35 cellular contexts compared by ENCODE assay signal in genomic region chr20:37570419-37570818, GRCh38. TPM values are rescaled to one million over a fixed set of nuclear protein-coding genes. Genes with fewer than 3 reads are reported as not detected.
"Had no signal": no experiment of that assay in that cellular context is flagged by ENCODE, and none has a peak within 500 bp of the region (broad histone marks: within the 10 kb centered on the region; RNA-seq: fewer than 3 reads in every experiment).

No MANE protein-coding gene starts in this region.

- H3K27me3 ChIP-seq: adrenal gland, ascending aorta, body of pancreas, cardiac muscle cell had no signal

- DNase-seq: activated effector memory CD4-positive, alpha-beta T cell treated with anti-CD3 and anti-CD28 coated beads, Interleukin-2, amount 50 U/mL, for 16 hours; activated effector memory CD4-positive, alpha-beta T cell treated with Interleukin-2 at 50 U/mL for 16 hours; activated gamma-delta T cell; activated gamma-delta T cell treated with Interleukin-2 at 50 U/mL for 16 hours; activated naive CD4-positive, alpha-beta T cell; activated naive CD4-positive, alpha-beta T cell treated with anti-CD3 and anti-CD28 coated beads for 36 hours; activated naive CD4-positive, alpha-beta T cell treated with anti-CD3 and anti-CD28 coated beads, Interleukin-2, amount 10 ng/mL, durations not matched to agents 7 days and 5 days; activated naive CD4-positive, alpha-beta T cell treated with anti-CD3 and anti-CD28 coated beads, Interleukin-2, amount 50 U/mL, for 16 hours; activated naive CD4-positive, alpha-beta T cell treated with Interleukin-2 at 50 U/mL for 16 hours; activated naive CD8-positive, alpha-beta T cell treated with anti-CD3 and anti-CD28 coated beads for 36 hours; activated naive CD8-positive, alpha-beta T cell treated with anti-CD3 and anti-CD28 coated beads, Interleukin-2, amount 10 ng/mL, durations not matched to agents 7 days and 5 days; activated naive CD8-positive, alpha-beta T cell treated with anti-CD3 and anti-CD28 coated beads, Interleukin-2, amount 50 U/mL, for 24 hours; activated T-cell treated with anti-CD3 and anti-CD28 coated beads, Interleukin-2, amount 50 U/mL, for 1 hour; activated T-cell treated with anti-CD3 and anti-CD28 coated beads, Interleukin-2, amount 50 U/mL, for 24 hours; activated T-cell treated with anti-CD3 and anti-CD28 coated beads, Interleukin-2, amount 50 U/mL, for 4 hours; activated T-cell treated with anti-CD3 and anti-CD28 coated beads, Interleukin-2, amount 50 U/mL, for 48 hours; activated T-cell treated with anti-CD3 and anti-CD28 coated beads, Interleukin-2, amount 50 U/mL, for 72 hours; amniotic stem cell; amygdala; anterior cingulate cortex; aorta; body of pancreas; brain microvascular endothelial cell; caudate nucleus; central memory CD4-positive, alpha-beta T cell; cerebellar nuclear complex had no signal

- H3K9me3 ChIP-seq: adrenal gland, ascending aorta, body of pancreas, breast epithelium had no signal

- ATAC-seq: activated naive CD4-positive, alpha-beta T cell treated with anti-CD3 and anti-CD28 coated beads, Interleukin-2, amount 50 U/mL, for 72 hours; activated naive CD8-positive, alpha-beta T cell treated with anti-CD3 and anti-CD28 coated beads, Interleukin-2, amount 50 U/mL, for 24 hours; activated T-cell treated with anti-CD3 and anti-CD28 coated beads, Interleukin-2, amount 50 U/mL, for 4 hours; activated T-cell treated with anti-CD3 and anti-CD28 coated beads, Interleukin-2, amount 50 U/mL, for 72 hours; activated T-helper 17 cell treated with anti-CD3 and anti-CD28 coated beads, Interleukin-2, amount 50 U/mL, for 72 hours; body of pancreas had no signal

- H3K36me3 ChIP-seq: adrenal gland, ascending aorta, brain microvascular endothelial cell, breast epithelium, cardiac muscle cell had no signal

- H3K27ac ChIP-seq: adrenal gland, ascending aorta, body of pancreas, brain microvascular endothelial cell, breast epithelium, cardiac muscle cell had no signal

- H3K4me1 ChIP-seq: adrenal gland, ascending aorta, body of pancreas, breast epithelium had no signal

- H3K4me3 ChIP-seq: adrenal gland, ascending aorta, body of pancreas, breast epithelium, cardiac muscle cell had no signal

RNA-seq across cellular contexts. Expression of gene NNAT, which starts 49.4 kb away (rescaled TPM):
- total RNA-seq: activated T-helper 2 cell treated with anti-CD3 and anti-CD28 coated beads, Interferon-gamma antibody, Interleukin-2, Interleukin-4, amounts not matched to agents 10 μg/mL and 5 μg/mL and 100 μg/mL, durations not matched to agents 14 hours and 24 hours and 36 hours; ascending aorta; bronchial epithelial cell; cardiac septum had no signal
